Comparison of ENCODE assay signal across 2 cellular contexts in the genomic region with DNA sequence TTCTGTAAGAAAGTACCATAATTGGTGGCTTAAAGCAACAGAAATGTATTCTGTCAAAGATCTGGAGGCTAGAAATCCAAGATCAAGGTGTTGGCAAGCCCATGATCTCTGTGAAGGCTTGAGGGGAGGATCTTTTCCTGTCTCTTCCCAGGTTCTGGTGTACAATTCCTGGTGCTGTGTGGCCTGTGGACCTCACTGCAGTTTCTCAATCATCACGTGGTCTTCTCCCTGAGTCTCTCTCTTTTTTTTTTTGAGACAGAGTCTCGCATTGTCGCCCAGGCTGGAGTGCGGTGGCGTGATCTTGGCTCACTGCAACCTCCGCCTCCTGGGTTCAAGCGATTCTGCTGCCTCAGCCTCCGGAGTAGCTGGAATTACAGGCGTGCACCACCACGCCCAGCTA. TPM values are rescaled to one million over a fixed set of nuclear protein-coding genes. Genes with fewer than 3 reads are reported as not detected.
"Had no signal": no experiment of that assay in that cellular context is flagged by ENCODE, and none has a peak within 500 bp of the region (broad histone marks: within the 10 kb centered on the region; RNA-seq: fewer than 3 reads in every experiment).

No MANE protein-coding gene starts in this region.

RNA-seq across cellular contexts. Expression of a gene that starts 12.7 kb away (rescaled TPM):
- total RNA-seq: MCF 10A, NCI-H460 had no signal
